10 cellular contexts compared by ENCODE assay signal in genomic region chrX:19625612-19626011, GRCh38.
A peak's percentile ranks its signal among the peaks of the same experiment; 100 is the strongest.
DNase-seq lines count a peak whose midpoint lies in the region; ATAC-seq and TF ChIP-seq lines count a peak whose summit lies in the region.
"Had no signal": no experiment of that assay in that cellular context is flagged by ENCODE, and none has a peak within 500 bp of the region (broad histone marks: within the 10 kb centered on the region; RNA-seq: fewer than 3 reads in every experiment).

No MANE protein-coding gene starts in this region.

- CTCF ChIA-PET in activated CD4-positive, alpha-beta memory T cell treated with anti-CD3 and anti-CD28 coated beads for 36 hours (lab: Charles Lee): interaction anchor here (1.1 kb wide), 1 partner anchor 64 kb away, joined by 3 read pairs; no protein-coding TSS in a partner anchor

- TF ChIP-seq CTCF in endothelial cell (IDR thresholded peaks at IDR 0.05; ENCODE audit: unreplicated experiment): no peak

- POLR2A ChIA-PET in activated CD4-positive, alpha-beta memory T cell treated with anti-CD3 and anti-CD28 coated beads for 36 hours (lab: Charles Lee): interaction anchor here (0.8 kb wide), 1 partner anchor 17 kb away, joined by 3 read pairs; no protein-coding TSS in a partner anchor

- DNase-seq in LoVo (ENCODE audit: low spot score): peak; percentile 12
- DNase-seq in activated CD4-positive, alpha-beta memory T cell treated with anti-CD3 and anti-CD28 coated beads for 36 hours: peak; percentile 80
- no peak for DNase-seq in endothelial cell (ENCODE audit: low spot score)
- peak in 2 of 3 donors; percentile 16 to 34 for DNase-seq in stimulated activated CD4-positive, alpha-beta T cell treated with anti-CD3 and anti-CD28 coated beads, TNF-alpha, amount 100 ng/mL, for 48 hours (ENCODE audit: low read depth in 3 of 3)
- DNase-seq in GM19238 (ENCODE audit: insufficient read length, low spot score): no peak
- no peak for DNase-seq in DMS79 treated with DMSO at 0.1 percent for 48 hours (lab: John Stamatoyannopoulos, UW)
- DNase-seq: naive B cell, NCI-H1105 treated with DMSO at 0.1 percent for 48 hours had no signal

- ATAC-seq in GM21447 (IDR thresholded peaks at IDR 0.05; ENCODE audit: unreplicated experiment) (no peak), GM19452 (IDR thresholded peaks at IDR 0.05; ENCODE audit: unreplicated experiment) (no peak)

- H3K4me1 Mint-ChIP-seq in activated CD4-positive, alpha-beta memory T cell treated with anti-CD3 and anti-CD28 coated beads for 36 hours (ENCODE audit: low read depth): peaks cover 74% of the 10 kb centered on the region
- H3K4me1 Mint-ChIP-seq in endothelial cell (ENCODE audit: unreplicated experiment): peaks cover 25% of the 10 kb centered on the region

- peak overlapping the region; percentile 91 for H3K27ac Mint-ChIP-seq in activated CD4-positive, alpha-beta memory T cell treated with anti-CD3 and anti-CD28 coated beads for 36 hours
- H3K27ac Mint-ChIP-seq in endothelial cell (ENCODE audit: unreplicated experiment): no peak overlapping the region

- H3K27me3 Mint-ChIP-seq in activated CD4-positive, alpha-beta memory T cell treated with anti-CD3 and anti-CD28 coated beads for 36 hours: no peaks in the 10 kb centered on the region
- peaks cover 4% of the 10 kb centered on the region for H3K27me3 Mint-ChIP-seq in endothelial cell (ENCODE audit: unreplicated experiment)
- H3K27me3 Mint-ChIP-seq: naive B cell had no signal

- H3K9me3 Mint-ChIP-seq in activated CD4-positive, alpha-beta memory T cell treated with anti-CD3 and anti-CD28 coated beads for 36 hours: no peaks in the 10 kb centered on the region
- H3K9me3 Mint-ChIP-seq in endothelial cell (ENCODE audit: unreplicated experiment): no peaks in the 10 kb centered on the region
- H3K9me3 Mint-ChIP-seq: naive B cell had no signal

- no peak overlapping the region for H3K4me3 Mint-ChIP-seq in activated CD4-positive, alpha-beta memory T cell treated with anti-CD3 and anti-CD28 coated beads for 36 hours
- H3K4me3 Mint-ChIP-seq in endothelial cell (ENCODE audit: unreplicated experiment): peak overlapping the region; percentile 77
- H3K4me3 Mint-ChIP-seq: naive B cell had no signal

- intact Hi-C loops in activated CD4-positive, alpha-beta memory T cell treated with anti-CD3 and anti-CD28 coated beads for 36 hours (cut with micrococcal nuclease): loop anchor here (1.0 to 5.0 kb wide), 7 partner anchors 37 to 262 kb away; partner anchors contain the start of gene SH3KBP1

- peaks cover 11% of the 10 kb centered on the region for H3K36me3 Mint-ChIP-seq in activated CD4-positive, alpha-beta memory T cell treated with anti-CD3 and anti-CD28 coated beads for 36 hours
- H3K36me3 Mint-ChIP-seq in endothelial cell (ENCODE audit: low read depth, unreplicated experiment): peaks cover 5% of the 10 kb centered on the region

Comparison
In these comparisons a context has a peak if more than half of its experiments do, and no peak if none do; other contexts are left out.
1. DNase-seq: peak in LoVo (single experiment), activated CD4-positive, alpha-beta memory T cell treated with anti-CD3 and anti-CD28 coated beads for 36 hours (single experiment) and stimulated activated CD4-positive, alpha-beta T cell treated with anti-CD3 and anti-CD28 coated beads, TNF-alpha, amount 100 ng/mL, for 48 hours (2 of 3); none in endothelial cell (single experiment), GM19238 (single experiment) and DMS79 treated with DMSO at 0.1 percent for 48 hours (single experiment).